In genomic region chr12:48681416-48681737, GRCh38 we compare ENCODE assay signal across 1 cellular context.
TF ChIP-seq lines count a peak whose summit lies in the region.

No MANE protein-coding gene starts in this region.

TF ChIP-seq in H1, 55 proteins besides CTCF, POLR2A, EP300 and RAD21 (continued from another document):
- TF ChIP-seq ATF2 (IDR thresholded peaks at IDR 0.05; ENCODE audit: low read length) (no peak), NRF1 (IDR thresholded peaks at IDR 0.05; ENCODE audit: low read depth, low read length) (no peak), POU5F1 (IDR thresholded peaks at IDR 0.05; ENCODE audit: low read depth, low read length) (no peak), BACH1 (IDR thresholded peaks at IDR 0.05; ENCODE audit: low read length) (no peak), CREB1 (IDR thresholded peaks at IDR 0.05) (no peak), JUN (IDR thresholded peaks at IDR 0.05; ENCODE audit: low read depth, low read length) (no peak), SIX5 (IDR thresholded peaks at IDR 0.05; ENCODE audit: low read depth, low read length) (no peak), SP2 (IDR thresholded peaks at IDR 0.05; ENCODE audit: low read length) (no peak), ASH2L (IDR thresholded peaks at IDR 0.05; ENCODE audit: low read length) (no peak), SP4 (IDR thresholded peaks at IDR 0.05; ENCODE audit: low read length) (no peak)
